Comparison of ENCODE assay signal across 1 cellular context in the genomic region with DNA sequence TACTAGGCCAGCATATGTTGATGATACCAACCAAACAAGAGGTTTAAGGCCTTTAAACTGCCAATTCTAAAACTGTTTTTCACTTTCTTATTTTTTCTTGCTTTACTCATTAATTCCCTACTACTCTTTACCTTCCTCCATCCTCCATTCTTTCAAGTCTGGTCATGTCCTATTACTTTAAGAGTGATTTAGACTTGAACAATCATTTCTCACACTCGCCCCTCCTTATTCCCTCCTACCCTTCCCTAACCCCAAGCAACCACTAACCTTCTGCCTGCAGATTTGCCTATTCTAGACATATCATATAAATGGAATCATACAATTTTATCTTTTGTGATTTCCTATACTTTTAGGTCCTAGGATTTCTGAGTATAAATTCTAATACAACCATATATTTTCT.
TF ChIP-seq lines count a peak whose summit lies in the region.

No MANE protein-coding gene starts in this region.

TF ChIP-seq in IMR-90, 13 proteins besides CTCF, POLR2A, EP300 and RAD21 (continued from another document):
- TF ChIP-seq, protein P1, sequence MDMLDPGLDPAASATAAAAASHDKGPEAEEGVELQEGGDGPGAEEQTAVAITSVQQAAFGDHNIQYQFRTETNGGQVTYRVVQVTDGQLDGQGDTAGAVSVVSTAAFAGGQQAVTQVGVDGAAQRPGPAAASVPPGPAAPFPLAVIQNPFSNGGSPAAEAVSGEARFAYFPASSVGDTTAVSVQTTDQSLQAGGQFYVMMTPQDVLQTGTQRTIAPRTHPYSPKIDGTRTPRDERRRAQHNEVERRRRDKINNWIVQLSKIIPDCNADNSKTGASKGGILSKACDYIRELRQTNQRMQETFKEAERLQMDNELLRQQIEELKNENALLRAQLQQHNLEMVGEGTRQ (IDR thresholded peaks at IDR 0.05; ENCODE audit: low read depth, low read length): no peak
- no peak for TF ChIP-seq RFX5 (IDR thresholded peaks at IDR 0.05; ENCODE audit: low read depth, low read length)
- no peak for TF ChIP-seq FOS (IDR thresholded peaks at IDR 0.05; ENCODE audit: low read depth, low read length)
- TF ChIP-seq, protein P2, sequence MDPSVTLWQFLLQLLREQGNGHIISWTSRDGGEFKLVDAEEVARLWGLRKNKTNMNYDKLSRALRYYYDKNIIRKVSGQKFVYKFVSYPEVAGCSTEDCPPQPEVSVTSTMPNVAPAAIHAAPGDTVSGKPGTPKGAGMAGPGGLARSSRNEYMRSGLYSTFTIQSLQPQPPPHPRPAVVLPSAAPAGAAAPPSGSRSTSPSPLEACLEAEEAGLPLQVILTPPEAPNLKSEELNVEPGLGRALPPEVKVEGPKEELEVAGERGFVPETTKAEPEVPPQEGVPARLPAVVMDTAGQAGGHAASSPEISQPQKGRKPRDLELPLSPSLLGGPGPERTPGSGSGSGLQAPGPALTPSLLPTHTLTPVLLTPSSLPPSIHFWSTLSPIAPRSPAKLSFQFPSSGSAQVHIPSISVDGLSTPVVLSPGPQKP (IDR thresholded peaks at IDR 0.05; ENCODE audit: borderline replicate concordance, low read depth, low read length): no peak
- no peak for TF ChIP-seq CEBPB (IDR thresholded peaks at IDR 0.05; ENCODE audit: low read depth, low read length)
- TF ChIP-seq BHLHE40 (IDR thresholded peaks at IDR 0.05; ENCODE audit: low read depth, low read length): no peak
- TF ChIP-seq NFE2L2 (IDR thresholded peaks at IDR 0.05; ENCODE audit: low read depth, low read length): no peak
- TF ChIP-seq RCOR1 (IDR thresholded peaks at IDR 0.05; ENCODE audit: insufficient replicate concordance, low read length): no peak
